19 cellular contexts compared by ENCODE assay signal in genomic region chr1:186282466-186282865, GRCh38. TPM values are rescaled to one million over a fixed set of nuclear protein-coding genes. Genes with fewer than 3 reads are reported as not detected.
"Had no signal": no experiment of that assay in that cellular context is flagged by ENCODE, and none has a peak within 500 bp of the region (broad histone marks: within the 10 kb centered on the region; RNA-seq: fewer than 3 reads in every experiment).

No MANE protein-coding gene starts in this region.

- H3K27me3 ChIP-seq: gastroesophageal sphincter, pancreas, stomach, testis, upper lobe of left lung had no signal

- H3K27ac ChIP-seq: dorsolateral prefrontal cortex, gastroesophageal sphincter, pancreas, stomach, testis, upper lobe of left lung had no signal

- H3K4me3 ChIP-seq: dorsolateral prefrontal cortex, gastroesophageal sphincter, pancreas, stomach, testis, upper lobe of left lung had no signal

- H3K4me1 ChIP-seq: gastroesophageal sphincter, pancreas, stomach, testis, upper lobe of left lung had no signal

- H3K27me3 Mint-ChIP-seq: activated naive CD8-positive, alpha-beta T cell had no signal

- DNase-seq: activated CD4-positive, alpha-beta T cell treated with anti-CD3 and anti-CD28 coated beads for 1 hour; amniotic stem cell; dorsolateral prefrontal cortex; endodermal cell; islet precursor cell; midbrain; pancreas; stimulated activated CD4-positive, alpha-beta T cell treated with anti-CD3 and anti-CD28 coated beads, Interleukin-2, amount 100 ng/mL, for 24 hours; stomach; SW 1271; T1000; testis; upper lobe of left lung had no signal

- H3K9me3 Mint-ChIP-seq: endodermal cell had no signal

- H3K4me1 Mint-ChIP-seq: endodermal cell had no signal

- H3K4me3 Mint-ChIP-seq: activated naive CD8-positive, alpha-beta T cell; endodermal cell had no signal

- ATAC-seq: gastroesophageal sphincter, left lobe of liver, pancreas had no signal

- H3K9me3 ChIP-seq: gastroesophageal sphincter, pancreas, stomach, testis, upper lobe of left lung had no signal

- H3K27ac Mint-ChIP-seq: activated naive CD8-positive, alpha-beta T cell; endodermal cell had no signal

- H3K36me3 ChIP-seq: gastroesophageal sphincter, pancreas, stomach, upper lobe of left lung had no signal

RNA-seq across cellular contexts. Expression of gene PRG4, which starts 13.6 kb away (rescaled TPM):
- total RNA-seq: endodermal cell, epithelial cell of proximal tubule, lung microvascular endothelial cell, myocyte had no signal
